ENCODE assay signal across 25 cellular contexts in genomic region chr4:89549907-89550306, GRCh38.
DNase-seq lines count a peak whose midpoint lies in the region; TF ChIP-seq lines count a peak whose summit lies in the region.
"Had no signal": no experiment of that assay in that cellular context is flagged by ENCODE, and none has a peak within 500 bp of the region (broad histone marks: within the 10 kb centered on the region; RNA-seq: fewer than 3 reads in every experiment).

No MANE protein-coding gene starts in this region.

- H2BK12ac ChIP-seq in mesenchymal stem cell (ENCODE audit: low read length in 2 of 2) = no peak overlapping the region

- 47% methylated on average over 1 of the region's 1 CpG for WGBS in mesenchymal stem cell
- 59% methylated on average over 1 of the region's 1 CpG for WGBS in SK-N-SH (ENCODE audit: low lambda C conversion rate)

- no peaks in the 10 kb centered on the region for H3K27me3 Mint-ChIP-seq in neural progenitor cell (ENCODE audit: insufficient read depth, low read depth)

- no peak overlapping the region for H3K9ac ChIP-seq in mesenchymal stem cell (ENCODE audit: low read length)
- H3K9ac ChIP-seq in SK-N-SH = no peak overlapping the region
- H3K9ac ChIP-seq in neural progenitor cell = no peak overlapping the region

- no peak overlapping the region for H2BK120ac ChIP-seq in mesenchymal stem cell (ENCODE audit: low read depth, low read length)

- no peak overlapping the region for H3K4ac ChIP-seq in mesenchymal stem cell (ENCODE audit: low read depth in 1 of 2, low read length in 2 of 2)

- H3K9me3 ChIP-seq in mesenchymal stem cell (ENCODE audit: control insufficient read depth, low read length) = peaks cover 3% of the 10 kb centered on the region
- H3K9me3 ChIP-seq in SK-N-SH = no peaks in the 10 kb centered on the region
- no peaks in the 10 kb centered on the region for H3K9me3 ChIP-seq in neural progenitor cell (ENCODE audit: low read depth)
- H3K9me3 ChIP-seq: lower lobe of right lung, psoas muscle, thoracic aorta had no signal

- no peak for TF ChIP-seq EP300 in SK-N-SH (IDR thresholded peaks at IDR 0.05; ENCODE audit: borderline replicate concordance in 1 of 2, low read depth in 1 of 2, low read length in 1 of 2)

- no peaks in the 10 kb centered on the region for H3K4me1 Mint-ChIP-seq in neural progenitor cell
- H3K4me1 Mint-ChIP-seq: WTC11 had no signal

- TF ChIP-seq CTCF in epithelial cell of esophagus (IDR thresholded peaks at IDR 0.05; ENCODE audit: insufficient read depth, low read depth, low read length, missing control alignments) = no peak
- no peak for TF ChIP-seq CTCF in SK-N-SH (IDR thresholded peaks at IDR 0.05)
- no peak for TF ChIP-seq CTCF in neural progenitor cell (IDR thresholded peaks at IDR 0.05)

- H3K4me2 ChIP-seq in mesenchymal stem cell (ENCODE audit: low read length, poor library complexity, severe bottlenecking) (no peak overlapping the region), SK-N-SH (no peak overlapping the region), neural progenitor cell (no peak overlapping the region)

- H2AFZ ChIP-seq in mesenchymal stem cell (ENCODE audit: low read depth, low read length) (no peak overlapping the region), SK-N-SH (ENCODE audit: low read depth) (no peak overlapping the region), neural progenitor cell (replicated peaks) (no peak overlapping the region)

- H2AK5ac ChIP-seq in mesenchymal stem cell (ENCODE audit: low read length, severe bottlenecking) = no peak overlapping the region

- no peak overlapping the region for H3K27ac Mint-ChIP-seq in neural progenitor cell
- H3K27ac Mint-ChIP-seq: CD4-positive, alpha-beta T cell; WTC11 had no signal

- H3K4me3 ChIP-seq in epithelial cell of esophagus (ENCODE audit: low read length) (no peak overlapping the region), mesenchymal stem cell (ENCODE audit: insufficient read depth in 1 of 2, low read depth in 1 of 2, low read length in 2 of 2) (no peak overlapping the region), SK-N-SH (ENCODE audit: low read depth in 2 of 2, low read length in 1 of 2) (no peak overlapping the region), neural progenitor cell (no peak overlapping the region)
- H3K4me3 ChIP-seq: lower lobe of right lung, psoas muscle, thoracic aorta had no signal

- H3K36me3 Mint-ChIP-seq in neural progenitor cell = peaks cover 4% of the 10 kb centered on the region
- H3K36me3 Mint-ChIP-seq: WTC11 had no signal

- no peak overlapping the region for H3K14ac ChIP-seq in mesenchymal stem cell (ENCODE audit: low read length in 2 of 2)

- no peak overlapping the region for H3K27ac ChIP-seq in mesenchymal stem cell (ENCODE audit: low read length, poor library complexity, severe bottlenecking)
- no peak overlapping the region for H3K27ac ChIP-seq in SK-N-SH (ENCODE audit: low read depth in 2 of 2, low read length in 1 of 2)
- no peak overlapping the region for H3K27ac ChIP-seq in neural progenitor cell
- H3K27ac ChIP-seq: lower lobe of right lung, psoas muscle, thoracic aorta had no signal

- no peak overlapping the region for H3K18ac ChIP-seq in mesenchymal stem cell (ENCODE audit: low read depth in 1 of 2, low read length in 2 of 2)

- H2BK5ac ChIP-seq in mesenchymal stem cell (ENCODE audit: low read depth, low read length, poor library complexity, severe bottlenecking) = no peak overlapping the region

- H4K20me1 ChIP-seq in SK-N-SH (ENCODE audit: insufficient read depth) (no peaks in the 10 kb centered on the region), neural progenitor cell (ENCODE audit: low read depth) (no peaks in the 10 kb centered on the region)

- H3K36me3 ChIP-seq in mesenchymal stem cell (ENCODE audit: control insufficient read depth in 1 of 2, insufficient read depth in 2 of 2, low read depth in 1 of 2, low read length in 2 of 2) (no peaks in the 10 kb centered on the region), SK-N-SH (replicated peaks in 1 of 2; ENCODE audit: control insufficient read depth in 1 of 2, insufficient read depth in 2 of 2, low read length in 1 of 2) (no peaks in the 10 kb centered on the region), neural progenitor cell (no peaks in the 10 kb centered on the region)
- H3K36me3 ChIP-seq: lower lobe of right lung, thoracic aorta had no signal

- H4K91ac ChIP-seq in mesenchymal stem cell (ENCODE audit: low read length) = no peak overlapping the region

- no peak overlapping the region for H3K4me3 Mint-ChIP-seq in neural progenitor cell
- H3K4me3 Mint-ChIP-seq: CD4-positive, alpha-beta T cell; WTC11 had no signal

- CTCF ChIA-PET in SK-N-SH (lab: Yijun Ruan, JAX) = interaction anchor here (0.8 to 1.0 kb wide), 2 partner anchors 9 to 108 kb away, joined by 3 read pairs; no protein-coding TSS in a partner anchor

- peaks cover 7% of the 10 kb centered on the region for H3K9me3 Mint-ChIP-seq in neural progenitor cell

- no peak overlapping the region for H3K23ac ChIP-seq in mesenchymal stem cell (ENCODE audit: low read length in 2 of 2)

- H3F3A ChIP-seq in SK-N-SH (replicated peaks; ENCODE audit: insufficient read depth) (no peaks in the 10 kb centered on the region), neural progenitor cell (ENCODE audit: low read depth) (no peaks in the 10 kb centered on the region)

- POLR2A ChIA-PET in SK-N-SH (lab: Yijun Ruan, JAX) = no interaction called here

- H3K79me2 ChIP-seq in SK-N-SH (ENCODE audit: insufficient read depth) = no peaks in the 10 kb centered on the region
- no peaks in the 10 kb centered on the region for H3K79me2 ChIP-seq in neural progenitor cell (ENCODE audit: low read depth)

- no peaks in the 10 kb centered on the region for H3K9me2 ChIP-seq in SK-N-SH

- H3K27me3 ChIP-seq in mesenchymal stem cell (ENCODE audit: control insufficient read depth in 1 of 2, insufficient read depth in 1 of 2, low read length in 2 of 2) = no peaks in the 10 kb centered on the region
- H3K27me3 ChIP-seq in SK-N-SH (ENCODE audit: insufficient read depth) = no peaks in the 10 kb centered on the region
- H3K27me3 ChIP-seq in neural progenitor cell = no peaks in the 10 kb centered on the region

- DNase-seq in ELR (ENCODE audit: low read depth) (peak; percentile 65), NCI-H226 (peak; percentile 12), epithelial cell of esophagus (ENCODE audit: low read depth) (peak; percentile 50), mesenchymal stem cell (peak; percentile 50), NCI-H345 (lab: John Stamatoyannopoulos, UW) (no peak), SK-N-SH (no peak), NCI-H2196 (lab: John Stamatoyannopoulos, UW; ENCODE audit: unreplicated experiment) (no peak), neural progenitor cell (ENCODE audit: low spot score) (no peak)
- DNase-seq: activated CD4-positive, alpha-beta T cell treated with anti-CD3 and anti-CD28 coated beads, Interleukin-2, amount 50 U/mL, for 4 hours; activated CD8-positive, alpha-beta memory T cell treated with anti-CD3 and anti-CD28 coated beads, Interleukin-2, amount 50 U/mL, for 48 hours; activated effector memory CD4-positive, alpha-beta T cell treated with Interleukin-2 at 50 U/mL for 16 hours; CD4-positive, alpha-beta T cell; cortex of kidney; DMS 273 treated with DMSO at 0.1 percent for 48 hours; GF-D8; kidney; lower lobe of right lung; NCI-H1105; NCI-H2029 treated with DMSO at 0.1 percent for 48 hours; NCI-H524 treated with DMSO at 0.1 percent for 48 hours; psoas muscle; stimulated activated CD4-positive, alpha-beta T cell treated with anti-CD3 and anti-CD28 coated beads, Interleukin-2, amount 100 ng/mL, for 48 hours; stimulated activated naive CD4-positive, alpha-beta T cell had no signal

- no peaks in the 10 kb centered on the region for H3K79me1 ChIP-seq in mesenchymal stem cell (replicated peaks; ENCODE audit: low read length, poor library complexity, severe bottlenecking)

- TF ChIP-seq RAD21 in SK-N-SH (IDR thresholded peaks at IDR 0.05; ENCODE audit: low read length) = no peak

- H2BK15ac ChIP-seq in mesenchymal stem cell (ENCODE audit: low read depth, poor library complexity, severe bottlenecking) = no peak overlapping the region

- H3K4me1 ChIP-seq in mesenchymal stem cell (ENCODE audit: control insufficient read depth, insufficient read depth, low read depth, low read length) = no peaks in the 10 kb centered on the region
- H3K4me1 ChIP-seq in SK-N-SH (ENCODE audit: control insufficient read depth in 1 of 2, insufficient read depth in 2 of 2, low read depth in 1 of 2, low read length in 1 of 2) = no peaks in the 10 kb centered on the region
- H3K4me1 ChIP-seq in neural progenitor cell = no peaks in the 10 kb centered on the region
- H3K4me1 ChIP-seq: lower lobe of right lung, psoas muscle had no signal

- H4K8ac ChIP-seq in mesenchymal stem cell (ENCODE audit: low read length) = no peak overlapping the region

TF ChIP-seq in SK-N-SH, 30 proteins besides CTCF, POLR2A, EP300 and RAD21:
- no peak for TF ChIP-seq GATA2 (CRISPR knock-in tag; IDR thresholded peaks at IDR 0.05)

Comparison
In these comparisons a context has a peak if more than half of its experiments do, and no peak if none do; other contexts are left out.
1. DNase-seq: peak in ELR (single experiment), NCI-H226 (single experiment), epithelial cell of esophagus (single experiment) and mesenchymal stem cell (single experiment); none in NCI-H345 (single experiment), SK-N-SH (single experiment), NCI-H2196 (single experiment) and neural progenitor cell (single experiment).